23 cellular contexts compared by ENCODE assay signal in genomic region chr12:44817687-44818086, GRCh38. TPM values are rescaled to one million over a fixed set of nuclear protein-coding genes. Genes with fewer than 3 reads are reported as not detected.
DNase-seq lines count a peak whose midpoint lies in the region; ATAC-seq, FAIRE-seq and TF ChIP-seq lines count a peak whose summit lies in the region.
"Had no signal": no experiment of that assay in that cellular context is flagged by ENCODE, and none has a peak within 500 bp of the region (broad histone marks: within the 10 kb centered on the region; RNA-seq: fewer than 3 reads in every experiment).

No MANE protein-coding gene starts in this region.

- TF ChIP-seq POLR2A in NB4 (IDR thresholded peaks at IDR 0.05; ENCODE audit: extremely low read depth, insufficient read length) = no peak
- no peak for TF ChIP-seq POLR2A in K562 (conservative IDR thresholded peaks at IDR 0.05)

- CTCF ChIA-PET in CD4-positive, alpha-beta T cell (lab: Charles Lee) = no interaction called here
- CTCF ChIA-PET in K562 (lab: Yijun Ruan, JAX; ENCODE audit: low intra/inter-chr PET ratio) = no interaction called here
- CTCF ChIA-PET in RWPE1 (lab: Yijun Ruan, JAX) = no interaction called here

- no peaks in the 10 kb centered on the region for H3K36me3 ChIP-seq in K562 (ENCODE audit: control insufficient read depth, insufficient read depth, low read length)
- H3K36me3 ChIP-seq: MG63, upper lobe of right lung had no signal

- no peaks in the 10 kb centered on the region for H3K9me3 ChIP-seq in CD4-positive, alpha-beta T cell (ENCODE audit: control insufficient read depth, low read length)
- H3K9me3 ChIP-seq in K562 (replicated peaks; ENCODE audit: control insufficient read depth, insufficient read depth, low read depth, low read length) = no peaks in the 10 kb centered on the region
- H3K9me3 ChIP-seq: MG63, upper lobe of right lung had no signal

- H3K27me3 Mint-ChIP-seq in CD4-positive, alpha-beta T cell = no peaks in the 10 kb centered on the region
- H3K27me3 Mint-ChIP-seq: brain had no signal

- peak overlapping the region; percentile 70 for H3K27ac Mint-ChIP-seq in CD4-positive, alpha-beta T cell
- H3K27ac Mint-ChIP-seq: activated T-helper 1 cell treated with anti-CD3 and anti-CD28 coated beads, Interleukin-12 subunit alpha, Interleukin-12 subunit beta, Interleukin-2, Interleukin-4 antibody, amounts not matched to agents 30 ng/mL and 10 ng/mL and 1 ng/mL, durations not matched to agents 14 hours and 24 hours and 36 hours had no signal

- no peak for TF ChIP-seq EP300 in K562 (IDR thresholded peaks at IDR 0.05; ENCODE audit: low read length)

- TF ChIP-seq RAD21 in K562 (CRISPR knock-in tag; conservative IDR thresholded peaks at IDR 0.05 in 1 of 2, IDR thresholded peaks at IDR 0.05 in 1 of 2) = no peak

- intact Hi-C loops in CD4-positive, alpha-beta T cell (cut with DNase I, micrococcal nuclease) = loop anchor here in 1 of 2 experiments (5.0 kb wide), 1 partner anchor 35 kb away; no protein-coding TSS in a partner anchor
- intact Hi-C loops in K562 (cut with micrococcal nuclease) = no loop called here

- no peak for TF ChIP-seq CTCF in CD4-positive, alpha-beta T cell (IDR thresholded peaks at IDR 0.05)
- TF ChIP-seq CTCF in NB4 (IDR thresholded peaks at IDR 0.05; ENCODE audit: low read depth, low read length) (no peak), K562 (IDR thresholded peaks at IDR 0.05 in 2 of 3, conservative IDR thresholded peaks at IDR 0.05 in 1 of 3; ENCODE audit: insufficient read depth in 2 of 3, low read depth in 1 of 3, low read length in 3 of 3) (no peak), RWPE1 (conservative IDR thresholded peaks at IDR 0.05; ENCODE audit: low read depth) (no peak)

- H4K20me1 ChIP-seq in K562 (replicated peaks; ENCODE audit: control insufficient read depth, insufficient read depth, low read length) = no peaks in the 10 kb centered on the region

- no peaks in the 10 kb centered on the region for H3K9me1 ChIP-seq in K562 (ENCODE audit: control insufficient read depth, insufficient read depth, low read length)

- POLR2A ChIA-PET in CD4-positive, alpha-beta T cell (lab: Charles Lee) = interaction anchor here (1.4 kb wide), 1 partner anchor 10 kb away, joined by 6 read pairs; no protein-coding TSS in a partner anchor
- POLR2A ChIA-PET in K562 (lab: Yijun Ruan, JAX) = no interaction called here
- POLR2A ChIA-PET in RWPE1 (lab: Yijun Ruan, JAX; ENCODE audit: low non-redundant PET) = no interaction called here

- no peak for ATAC-seq in CD4-positive, alpha-beta T cell (ENCODE audit: poor library complexity)
- ATAC-seq in GM18907 (IDR thresholded peaks at IDR 0.05; ENCODE audit: unreplicated experiment) (peak; percentile 45), K562 (no peak), HG02970 (IDR thresholded peaks at IDR 0.05; ENCODE audit: low FRiP score, unreplicated experiment) (no peak)
- ATAC-seq: sciatic nerve, upper lobe of right lung had no signal

- H3K79me2 ChIP-seq in K562 (ENCODE audit: control insufficient read depth, insufficient read depth, low read length) = no peaks in the 10 kb centered on the region

- H3K4me1 Mint-ChIP-seq in CD4-positive, alpha-beta T cell (ENCODE audit: low read depth) = peaks cover 81% of the 10 kb centered on the region

- H3K4me3 Mint-ChIP-seq in CD4-positive, alpha-beta T cell = peak overlapping the region; percentile 21
- H3K4me3 Mint-ChIP-seq: activated T-helper 1 cell treated with anti-CD3 and anti-CD28 coated beads, Interleukin-12 subunit alpha, Interleukin-12 subunit beta, Interleukin-2, Interleukin-4 antibody, amounts not matched to agents 30 ng/mL and 10 ng/mL and 1 ng/mL, durations not matched to agents 14 hours and 24 hours and 36 hours had no signal

- no peaks in the 10 kb centered on the region for H3K4me1 ChIP-seq in K562 (replicated peaks in 1 of 2; ENCODE audit: control insufficient read depth in 2 of 2, insufficient read depth in 2 of 2, low read length in 2 of 2)
- H3K4me1 ChIP-seq: upper lobe of right lung had no signal

- no TSS peak for BruUV-seq in K562 (replicated peaks; lab: Mats Ljungman, UMichigan)

- H3K36me3 Mint-ChIP-seq in CD4-positive, alpha-beta T cell (ENCODE audit: low read depth) = peaks cover 19% of the 10 kb centered on the region
- H3K36me3 Mint-ChIP-seq: brain had no signal

- no peak overlapping the region for H2AFZ ChIP-seq in K562 (ENCODE audit: low read depth, low read length)

- peaks cover 2% of the 10 kb centered on the region for H3K9me3 Mint-ChIP-seq in CD4-positive, alpha-beta T cell
- H3K9me3 Mint-ChIP-seq: activated T-helper 1 cell treated with anti-CD3 and anti-CD28 coated beads, Interleukin-12 subunit alpha, Interleukin-12 subunit beta, Interleukin-2, Interleukin-4 antibody, amounts not matched to agents 30 ng/mL and 10 ng/mL and 1 ng/mL, durations not matched to agents 14 hours and 24 hours and 36 hours had no signal

- DNase-seq in CD4-positive, alpha-beta T cell = no peak
- DNase-seq in NB4 (ENCODE audit: low read depth) = peak; percentile 7
- peak in 3 of 4 experiments; percentile 1 to 11 (median 9) for DNase-seq in K562 (ENCODE audit: extremely low read depth in 1 of 4, low spot score in 3 of 4)
- no peak for DNase-seq in RWPE1 (ENCODE audit: low spot score)
- DNase-seq in medulla oblongata (ENCODE audit: extremely low spot score) = no peak
- DNase-seq in NCI-H1417 (lab: John Stamatoyannopoulos, UW) = no peak
- DNase-seq: activated CD4-positive, CD25-positive, alpha-beta regulatory T cell; activated CD8-positive, alpha-beta memory T cell treated with anti-CD3 and anti-CD28 coated beads for 24 hours; C1 segment of cervical spinal cord; DMS 273 treated with DMSO at 0.1 percent for 48 hours; effector CD4-positive, alpha-beta T cell; foreskin fibroblast; MG63; NCI-H526; posterior cingulate gyrus; upper lobe of right lung had no signal

- no peak for FAIRE-seq in K562 (lab: Jason Lieb, UNC)

- no peak overlapping the region for H3K9ac ChIP-seq in K562 (ENCODE audit: insufficient read depth in 1 of 2, low read depth in 2 of 2, low read length in 2 of 2)

- no peak overlapping the region for H3K27ac ChIP-seq in CD4-positive, alpha-beta T cell (ENCODE audit: low read depth, low read length)
- H3K27ac ChIP-seq in K562 (ENCODE audit: extremely low read depth, low read depth, low read length) (no peak overlapping the region), RWPE1 (no peak overlapping the region)
- H3K27ac ChIP-seq: HL-60, upper lobe of right lung had no signal

- H3K27me3 ChIP-seq in CD4-positive, alpha-beta T cell (ENCODE audit: control insufficient read depth, insufficient read depth, low read length) = no peaks in the 10 kb centered on the region
- H3K27me3 ChIP-seq in K562 (ENCODE audit: control insufficient read depth in 2 of 2, insufficient read depth in 2 of 2, low read length in 2 of 2) = no peaks in the 10 kb centered on the region
- H3K27me3 ChIP-seq: MG63, upper lobe of right lung had no signal

- WGBS in K562 (ENCODE audit: insufficient coverage, low coverage, missing lambda C conversion rate) = 0% methylated on average over 3 of the region's 3 CpGs

- H3K4me2 ChIP-seq in K562 (ENCODE audit: insufficient read depth, low read length) = no peak overlapping the region

- in situ Hi-C loops in K562 (cut with MboI) = no loop called here

- H3K4me3 ChIP-seq in NB4 (ENCODE audit: low read depth, low read length) (no peak overlapping the region), K562 (no peak overlapping the region)
- H3K4me3 ChIP-seq: MG63, upper lobe of right lung had no signal

TF ChIP-seq in K562, 482 proteins besides CTCF, POLR2A, EP300 and RAD21 (continues in another document):
- TF ChIP-seq HES1 (IDR thresholded peaks at IDR 0.05; ENCODE audit: low read depth) (no peak), TFE3 (CRISPR knock-in tag; IDR thresholded peaks at IDR 0.05) (peak; percentile 64; the same call in 1 of the 2 replicates)

RNA-seq across cellular contexts. Expression of gene NELL2, which starts 58.4 kb away (rescaled TPM):
- 100 to 1,000 TPM; 142 to 147 TPM for total RNA-seq in CD4-positive, alpha-beta T cell
- total RNA-seq in K562 (2011; cell fraction: chromatin; rRNA removed; ENCODE audit: low replicate concordance) = 3.8 and 4.3 TPM in 2 replicates
- total RNA-seq in K562 (2011; cell fraction: nucleolus; rRNA removed) = 0.66 and 2.7 TPM in 2 replicates
- total RNA-seq in K562 (2011; cell fraction: nucleoplasm; rRNA removed) = 2.1 and 3.7 TPM in 2 replicates
- total RNA-seq in K562 (2014; rRNA removed) (0.20 and 0.36 TPM in 2 replicates), K562 (2014; rRNA removed; fragmentation: Illumina TruSeq; extraction: Trizol) (0.58 and 0.80 TPM in 2 replicates), K562 (2015; rRNA removed; fragmentation: Illumina TruSeq; extraction: Trizol) (0.30 and 1.1 TPM in 2 replicates), K562 (2021) (0.47 and 0.53 TPM in 2 replicates)
- polyA plus RNA-seq in K562 (2011; rRNA removed) (0.27 and 0.82 TPM in 2 replicates), K562 (2014; fragmentation: Illumina TruSeq; extraction: Trizol) (0.19 and 0.71 TPM in 2 replicates), K562 (2014; fragmentation: Nextera tagmentation; extraction: Ambion mirVana) (under 1 TPM; 0.32 to 0.38 TPM), K562 (2014; rRNA removed) (0.45 and 1.6 TPM in 2 replicates)
- 0.07 and 0.44 TPM in 2 replicates for polyA plus RNA-seq in K562 (2011; cell fraction: cytosol; rRNA removed)
- 0.84 TPM in 1 of 2 replicates, not detected in the other for polyA plus RNA-seq in K562 (2011; cell fraction: nucleus; rRNA removed)
- polyA plus RNA-seq in K562 (2012) = 0.42 and 1.6 TPM in 2 replicates
- 0.48 and 1.1 TPM in 2 replicates for polyA minus RNA-seq in K562 (2011; rRNA and poly(A)+ RNA removed)
- polyA minus RNA-seq in K562 (2011; cell fraction: cytosol; rRNA and poly(A)+ RNA removed) = not detected in 2 replicates
- 0.81 TPM in 1 of 2 replicates, not detected in the other for polyA minus RNA-seq in K562 (2011; cell fraction: nucleus; rRNA and poly(A)+ RNA removed)
- total RNA-seq: chondrocyte had no signal

Comparison
In these comparisons a context has a peak if more than half of its experiments do, and no peak if none do; other contexts are left out.
1. DNase-seq: peak in NB4 (single experiment) and K562 (3 of 4); none in CD4-positive, alpha-beta T cell (0 of 10), RWPE1 (single experiment), medulla oblongata (single experiment) and NCI-H1417 (0 of 3).
2. RNA of gene NELL2, which starts 58.4 kb away (total RNA-seq): 142 to 147 TPM in CD4-positive, alpha-beta T cell; 0.20 to 4.3 TPM in K562; every median in the first group is over 10 times any median in the second.